In the genomic region with DNA sequence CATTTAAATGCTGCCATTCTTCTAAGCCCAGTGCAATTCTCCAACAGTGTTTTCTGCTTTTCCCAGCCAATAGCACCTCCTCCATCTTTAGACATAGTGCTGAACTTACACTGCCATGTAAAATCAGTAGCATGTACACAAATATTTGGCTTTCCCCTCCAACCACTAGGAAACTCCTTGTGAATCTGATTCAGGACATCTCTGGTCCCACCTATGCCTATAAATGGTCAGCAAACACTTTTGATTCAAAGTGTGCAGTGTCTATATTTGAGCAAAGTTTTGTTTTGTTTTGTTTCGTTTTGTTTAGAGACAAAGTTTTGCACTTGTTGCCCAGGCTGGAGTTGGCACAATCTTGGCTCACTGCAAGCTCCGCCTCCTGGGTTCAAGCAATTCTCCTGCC, we compare ENCODE assay signal across 29 cellular contexts. TPM values are rescaled to one million over a fixed set of nuclear protein-coding genes. Genes with fewer than 3 reads are reported as not detected.
"Had no signal": no experiment of that assay in that cellular context is flagged by ENCODE, and none has a peak within 500 bp of the region (broad histone marks: within the 10 kb centered on the region; RNA-seq: fewer than 3 reads in every experiment).

No MANE protein-coding gene starts in this region.

- FAIRE-seq: colon, endometrium, endothelial cell of umbilical vein, frontal cortex had no signal

- H3K4me3 ChIP-seq: colonic mucosa, coronary artery, dorsolateral prefrontal cortex, esophagus muscularis mucosa, esophagus squamous epithelium, gastrocnemius medialis, gastroesophageal sphincter, heart left ventricle, heart right ventricle had no signal

- H3K9me3 ChIP-seq: colonic mucosa, esophagus muscularis mucosa, gastrocnemius medialis had no signal

- ATAC-seq: effector memory CD8-positive, alpha-beta T cell; esophagus mucosa; foreskin keratinocyte; gastrocnemius medialis; gastroesophageal sphincter; heart left ventricle; heart right ventricle had no signal

- H3K36me3 ChIP-seq: colonic mucosa, esophagus muscularis mucosa, esophagus squamous epithelium, gastrocnemius medialis, heart left ventricle had no signal

- H3K27ac ChIP-seq: colonic mucosa, coronary artery, dorsolateral prefrontal cortex, epithelial cell of prostate, esophagus muscularis mucosa, esophagus squamous epithelium, foreskin keratinocyte, gastrocnemius medialis, gastroesophageal sphincter, heart left ventricle, heart right ventricle had no signal

- DNase-seq: colonic mucosa; cortex of kidney; dermis blood vessel endothelial cell; dorsolateral prefrontal cortex; effector CD4-positive, alpha-beta T cell; effector CD8-positive, alpha-beta T cell; effector memory CD4-positive, alpha-beta T cell; effector memory CD8-positive, alpha-beta T cell; endodermal cell; erythroblast; esophagus squamous epithelium; foreskin fibroblast; foreskin keratinocyte; foreskin melanocyte; gastrocnemius medialis; glutamatergic neuron; head of caudate nucleus; heart left ventricle; heart right ventricle had no signal

- H3K4me1 ChIP-seq: colonic mucosa, esophagus muscularis mucosa, esophagus squamous epithelium, foreskin keratinocyte, gastrocnemius medialis, gastroesophageal sphincter, heart left ventricle, heart right ventricle had no signal

- H3K27me3 ChIP-seq: colonic mucosa, dorsolateral prefrontal cortex, esophagus muscularis mucosa, esophagus squamous epithelium, foreskin keratinocyte, gastrocnemius medialis, gastroesophageal sphincter, heart left ventricle, heart right ventricle had no signal

RNA-seq across cellular contexts. Expression of gene YPEL4, which starts 24.8 kb away (rescaled TPM):
- total RNA-seq: dermis blood vessel endothelial cell, endodermal cell, esophagus mucosa, foreskin keratinocyte had no signal
- polyA plus RNA-seq: foreskin keratinocyte had no signal

RNA-seq across cellular contexts. Expression of gene SERPING1, which starts 27.4 kb away (rescaled TPM):
- total RNA-seq: dermis microvascular lymphatic vessel endothelial cell, endothelial cell of umbilical vein had no signal
